In the genomic region with DNA sequence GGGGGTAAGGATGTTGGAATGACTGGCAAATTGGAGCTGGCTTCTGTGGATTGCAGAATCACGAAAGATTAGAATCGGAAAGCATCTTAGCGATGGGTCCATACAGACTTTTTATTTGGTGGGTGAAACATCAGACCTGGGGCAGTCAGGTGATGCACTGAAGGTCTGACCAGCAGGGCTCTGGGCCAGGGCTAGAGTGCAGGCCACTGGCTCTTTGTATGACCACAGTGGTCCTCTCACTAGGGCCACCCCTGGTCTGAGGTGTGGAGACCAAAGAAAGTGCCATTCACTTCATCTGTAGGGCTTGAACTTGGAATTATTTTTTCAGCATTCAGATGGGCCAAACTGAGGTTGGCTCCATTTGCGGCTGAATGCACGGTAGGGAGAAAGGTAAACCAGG, we compare ENCODE assay signal across 40 cellular contexts.
"Had no signal": no experiment of that assay in that cellular context is flagged by ENCODE, and none has a peak within 500 bp of the region (broad histone marks: within the 10 kb centered on the region; RNA-seq: fewer than 3 reads in every experiment).

No MANE protein-coding gene starts in this region.

- H3K27me3 Mint-ChIP-seq: activated naive CD4-positive, alpha-beta T cell treated with anti-CD3 and anti-CD28 coated beads, Interleukin-2, amount 10 ng/mL, durations not matched to agents 7 days and 5 days; activated naive CD8-positive, alpha-beta T cell treated with anti-CD3 and anti-CD28 coated beads, Interleukin-2, amount 50 U/mL, for 24 hours had no signal

- FAIRE-seq: astrocyte, bronchial epithelial cell had no signal

- H3K4me1 Mint-ChIP-seq: activated naive CD4-positive, alpha-beta T cell treated with anti-CD3 and anti-CD28 coated beads, Interleukin-2, amount 10 ng/mL, durations not matched to agents 7 days and 5 days; activated naive CD4-positive, alpha-beta T cell treated with anti-CD3 and anti-CD28 coated beads, Interleukin-2, amount 50 U/mL, for 24 hours; activated naive CD8-positive, alpha-beta T cell treated with anti-CD3 and anti-CD28 coated beads for 36 hours; activated naive CD8-positive, alpha-beta T cell treated with anti-CD3 and anti-CD28 coated beads, Interleukin-2, amount 10 ng/mL, durations not matched to agents 7 days and 5 days; activated naive CD8-positive, alpha-beta T cell treated with anti-CD3 and anti-CD28 coated beads, Interleukin-2, amount 50 U/mL, for 24 hours; activated T-helper 17 cell treated with anti-CD3 and anti-CD28 coated beads, Interleukin-2, amount 50 U/mL, for 72 hours; brain; central memory CD8-positive, alpha-beta T cell had no signal

- DNase-seq: activated effector memory CD4-positive, alpha-beta T cell treated with anti-CD3 and anti-CD28 coated beads, Interleukin-2, amount 50 U/mL, for 16 hours; activated effector memory CD4-positive, alpha-beta T cell treated with Interleukin-2 at 50 U/mL for 16 hours; activated gamma-delta T cell; activated gamma-delta T cell treated with Interleukin-2 at 50 U/mL for 16 hours; activated naive CD4-positive, alpha-beta T cell; activated naive CD4-positive, alpha-beta T cell treated with anti-CD3 and anti-CD28 coated beads for 36 hours; activated naive CD4-positive, alpha-beta T cell treated with anti-CD3 and anti-CD28 coated beads, Interleukin-2, amount 10 ng/mL, durations not matched to agents 7 days and 5 days; activated naive CD4-positive, alpha-beta T cell treated with anti-CD3 and anti-CD28 coated beads, Interleukin-2, amount 50 U/mL, for 16 hours; activated naive CD4-positive, alpha-beta T cell treated with Interleukin-2 at 50 U/mL for 16 hours; activated naive CD8-positive, alpha-beta T cell treated with anti-CD3 and anti-CD28 coated beads for 36 hours; activated naive CD8-positive, alpha-beta T cell treated with anti-CD3 and anti-CD28 coated beads, Interleukin-2, amount 10 ng/mL, durations not matched to agents 7 days and 5 days; activated naive CD8-positive, alpha-beta T cell treated with anti-CD3 and anti-CD28 coated beads, Interleukin-2, amount 50 U/mL, for 24 hours; activated T-cell treated with anti-CD3 and anti-CD28 coated beads, Interleukin-2, amount 50 U/mL, for 1 hour; activated T-cell treated with anti-CD3 and anti-CD28 coated beads, Interleukin-2, amount 50 U/mL, for 24 hours; activated T-cell treated with anti-CD3 and anti-CD28 coated beads, Interleukin-2, amount 50 U/mL, for 4 hours; activated T-cell treated with anti-CD3 and anti-CD28 coated beads, Interleukin-2, amount 50 U/mL, for 48 hours; activated T-cell treated with anti-CD3 and anti-CD28 coated beads, Interleukin-2, amount 50 U/mL, for 72 hours; adrenal gland; amniotic stem cell; amygdala; anterior cingulate cortex; aorta; body of pancreas; brain microvascular endothelial cell; caudate nucleus; central memory CD4-positive, alpha-beta T cell; cerebellar nuclear complex had no signal

- H3K27ac Mint-ChIP-seq: activated naive CD4-positive, alpha-beta T cell treated with anti-CD3 and anti-CD28 coated beads for 36 hours; activated naive CD4-positive, alpha-beta T cell treated with anti-CD3 and anti-CD28 coated beads, Interleukin-2, amount 10 ng/mL, durations not matched to agents 7 days and 5 days; activated naive CD4-positive, alpha-beta T cell treated with anti-CD3 and anti-CD28 coated beads, Interleukin-2, amount 50 U/mL, for 24 hours; activated naive CD4-positive, alpha-beta T cell treated with anti-CD3 and anti-CD28 coated beads, Interleukin-2, amount 50 U/mL, for 72 hours; activated naive CD8-positive, alpha-beta T cell; activated naive CD8-positive, alpha-beta T cell treated with anti-CD3 and anti-CD28 coated beads for 36 hours; activated naive CD8-positive, alpha-beta T cell treated with anti-CD3 and anti-CD28 coated beads, Interleukin-2, amount 10 ng/mL, durations not matched to agents 7 days and 5 days; activated naive CD8-positive, alpha-beta T cell treated with anti-CD3 and anti-CD28 coated beads, Interleukin-2, amount 50 U/mL, for 24 hours; activated T-cell treated with anti-CD3 and anti-CD28 coated beads, Interleukin-2, amount 50 U/mL, for 24 hours; activated T-cell treated with anti-CD3 and anti-CD28 coated beads, Interleukin-2, amount 50 U/mL, for 72 hours; activated T-helper 1 cell treated with anti-CD3 and anti-CD28 coated beads, Interleukin-12 subunit alpha, Interleukin-12 subunit beta, Interleukin-2, Interleukin-4 antibody, amounts not matched to agents 30 ng/mL and 10 ng/mL and 1 ng/mL, durations not matched to agents 14 hours and 24 hours and 36 hours; activated T-helper 17 cell treated with anti-CD3 and anti-CD28 coated beads, Interleukin-2, amount 50 U/mL, for 72 hours; activated T-helper 2 cell treated with anti-CD3 and anti-CD28 coated beads, Interferon-gamma antibody, Interleukin-2, Interleukin-4, amounts not matched to agents 10 μg/mL and 5 μg/mL and 100 μg/mL, durations not matched to agents 14 hours and 24 hours and 36 hours; brain had no signal

- H3K4me1 ChIP-seq: adrenal gland, ascending aorta, body of pancreas, breast epithelium had no signal

- H3K27ac ChIP-seq: adrenal gland, ascending aorta, body of pancreas, brain microvascular endothelial cell, breast epithelium, cardiac muscle cell had no signal

- H3K36me3 Mint-ChIP-seq: activated naive CD4-positive, alpha-beta T cell treated with anti-CD3 and anti-CD28 coated beads, Interleukin-2, amount 10 ng/mL, durations not matched to agents 7 days and 5 days; activated naive CD4-positive, alpha-beta T cell treated with anti-CD3 and anti-CD28 coated beads, Interleukin-2, amount 50 U/mL, for 24 hours; activated naive CD4-positive, alpha-beta T cell treated with anti-CD3 and anti-CD28 coated beads, Interleukin-2, amount 50 U/mL, for 72 hours; activated naive CD8-positive, alpha-beta T cell; activated naive CD8-positive, alpha-beta T cell treated with anti-CD3 and anti-CD28 coated beads for 36 hours; activated naive CD8-positive, alpha-beta T cell treated with anti-CD3 and anti-CD28 coated beads, Interleukin-2, amount 10 ng/mL, durations not matched to agents 7 days and 5 days; brain had no signal

- H3K9me3 Mint-ChIP-seq: activated naive CD4-positive, alpha-beta T cell treated with anti-CD3 and anti-CD28 coated beads for 36 hours; activated naive CD4-positive, alpha-beta T cell treated with anti-CD3 and anti-CD28 coated beads, Interleukin-2, amount 10 ng/mL, durations not matched to agents 7 days and 5 days; activated naive CD4-positive, alpha-beta T cell treated with anti-CD3 and anti-CD28 coated beads, Interleukin-2, amount 50 U/mL, for 24 hours; activated naive CD4-positive, alpha-beta T cell treated with anti-CD3 and anti-CD28 coated beads, Interleukin-2, amount 50 U/mL, for 72 hours; activated naive CD8-positive, alpha-beta T cell treated with anti-CD3 and anti-CD28 coated beads for 36 hours; activated naive CD8-positive, alpha-beta T cell treated with anti-CD3 and anti-CD28 coated beads, Interleukin-2, amount 10 ng/mL, durations not matched to agents 7 days and 5 days; activated naive CD8-positive, alpha-beta T cell treated with anti-CD3 and anti-CD28 coated beads, Interleukin-2, amount 50 U/mL, for 24 hours; activated T-cell treated with anti-CD3 and anti-CD28 coated beads, Interleukin-2, amount 50 U/mL, for 24 hours; activated T-cell treated with anti-CD3 and anti-CD28 coated beads, Interleukin-2, amount 50 U/mL, for 4 hours; activated T-cell treated with anti-CD3 and anti-CD28 coated beads, Interleukin-2, amount 50 U/mL, for 72 hours; activated T-helper 1 cell treated with anti-CD3 and anti-CD28 coated beads, Interleukin-12 subunit alpha, Interleukin-12 subunit beta, Interleukin-2, Interleukin-4 antibody, amounts not matched to agents 30 ng/mL and 10 ng/mL and 1 ng/mL, durations not matched to agents 14 hours and 24 hours and 36 hours; activated T-helper 17 cell treated with anti-CD3 and anti-CD28 coated beads, Interleukin-2, amount 50 U/mL, for 72 hours; activated T-helper 2 cell treated with anti-CD3 and anti-CD28 coated beads, Interferon-gamma antibody, Interleukin-2, Interleukin-4, amounts not matched to agents 10 μg/mL and 5 μg/mL and 100 μg/mL, durations not matched to agents 14 hours and 24 hours and 36 hours; central memory CD8-positive, alpha-beta T cell had no signal

- H3K27me3 ChIP-seq: adrenal gland, ascending aorta, body of pancreas, brain microvascular endothelial cell, breast epithelium, cardiac muscle cell had no signal

- H3K4me3 Mint-ChIP-seq: activated naive CD4-positive, alpha-beta T cell treated with anti-CD3 and anti-CD28 coated beads for 36 hours; activated naive CD4-positive, alpha-beta T cell treated with anti-CD3 and anti-CD28 coated beads, Interleukin-2, amount 10 ng/mL, durations not matched to agents 7 days and 5 days; activated naive CD4-positive, alpha-beta T cell treated with anti-CD3 and anti-CD28 coated beads, Interleukin-2, amount 50 U/mL, for 24 hours; activated naive CD8-positive, alpha-beta T cell; activated naive CD8-positive, alpha-beta T cell treated with anti-CD3 and anti-CD28 coated beads for 36 hours; activated naive CD8-positive, alpha-beta T cell treated with anti-CD3 and anti-CD28 coated beads, Interleukin-2, amount 10 ng/mL, durations not matched to agents 7 days and 5 days; activated naive CD8-positive, alpha-beta T cell treated with anti-CD3 and anti-CD28 coated beads, Interleukin-2, amount 50 U/mL, for 24 hours; activated T-cell treated with anti-CD3 and anti-CD28 coated beads, Interleukin-2, amount 50 U/mL, for 24 hours; activated T-cell treated with anti-CD3 and anti-CD28 coated beads, Interleukin-2, amount 50 U/mL, for 4 hours; activated T-cell treated with anti-CD3 and anti-CD28 coated beads, Interleukin-2, amount 50 U/mL, for 72 hours; activated T-helper 1 cell treated with anti-CD3 and anti-CD28 coated beads, Interleukin-12 subunit alpha, Interleukin-12 subunit beta, Interleukin-2, Interleukin-4 antibody, amounts not matched to agents 30 ng/mL and 10 ng/mL and 1 ng/mL, durations not matched to agents 14 hours and 24 hours and 36 hours; activated T-helper 17 cell treated with anti-CD3 and anti-CD28 coated beads, Interleukin-2, amount 50 U/mL, for 72 hours; brain; central memory CD8-positive, alpha-beta T cell had no signal

- H3K4me3 ChIP-seq: adrenal gland, ascending aorta, body of pancreas, breast epithelium, cardiac muscle cell had no signal

- H3K36me3 ChIP-seq: adrenal gland, ascending aorta, brain microvascular endothelial cell, breast epithelium, cardiac muscle cell had no signal

- H3K9me3 ChIP-seq: adrenal gland, ascending aorta, body of pancreas had no signal

- ATAC-seq: activated naive CD4-positive, alpha-beta T cell treated with anti-CD3 and anti-CD28 coated beads, Interleukin-2, amount 50 U/mL, for 72 hours; activated naive CD8-positive, alpha-beta T cell treated with anti-CD3 and anti-CD28 coated beads, Interleukin-2, amount 50 U/mL, for 24 hours; activated T-cell treated with anti-CD3 and anti-CD28 coated beads, Interleukin-2, amount 50 U/mL, for 4 hours; activated T-cell treated with anti-CD3 and anti-CD28 coated beads, Interleukin-2, amount 50 U/mL, for 72 hours; activated T-helper 17 cell treated with anti-CD3 and anti-CD28 coated beads, Interleukin-2, amount 50 U/mL, for 72 hours; body of pancreas had no signal
